9 cellular contexts compared by ENCODE assay signal in genomic region chr4:145909773-145910172, GRCh38. TPM values are rescaled to one million over a fixed set of nuclear protein-coding genes. Genes with fewer than 3 reads are reported as not detected.
A peak's percentile ranks its signal among the peaks of the same experiment; 100 is the strongest.
DNase-seq lines count a peak whose midpoint lies in the region; ATAC-seq and TF ChIP-seq lines count a peak whose summit lies in the region.
"Had no signal": no experiment of that assay in that cellular context is flagged by ENCODE, and none has a peak within 500 bp of the region (broad histone marks: within the 10 kb centered on the region; RNA-seq: fewer than 3 reads in every experiment).

No MANE protein-coding gene starts in this region.

- H3K36me3 ChIP-seq in BLaER1 treated with 17β-estradiol and CSF1 and Interleukin-3, amounts not matched to agents 10 nM and 100 nM: peaks cover 0 to 22% (median 10%) of the 10 kb centered on the region in 11 experiments; a peak in 10 of 22 replicates

- H3K4me3 ChIP-seq in BLaER1 treated with 17β-estradiol and CSF1 and Interleukin-3, amounts not matched to agents 10 nM and 100 nM: no peak overlapping the region
- H3K4me3 ChIP-seq in LNCaP clone FGC (ENCODE audit: low read depth, low read length): no peak overlapping the region

- no peak for ATAC-seq in stimulated activated naive CD8-positive, alpha-beta T cell treated with anti-CD3 and anti-CD28 coated beads, Interleukin-15, amount 100 ng/mL, for 72 hours
- no peak for ATAC-seq in HG02870 (IDR thresholded peaks at IDR 0.05; ENCODE audit: unreplicated experiment)

- no peaks in the 10 kb centered on the region; a peak in 1 of 22 replicates for H4K20me1 ChIP-seq in BLaER1 treated with 17β-estradiol and CSF1 and Interleukin-3, amounts not matched to agents 10 nM and 100 nM

- H3K9me3 Mint-ChIP-seq in glutamatergic neuron (ENCODE audit: unreplicated experiment) (peaks cover 3% of the 10 kb centered on the region), nephron (no peaks in the 10 kb centered on the region)
- H3K9me3 Mint-ChIP-seq in stimulated activated naive CD8-positive, alpha-beta T cell treated with anti-CD3 and anti-CD28 coated beads, Interleukin-15, amount 100 ng/mL, for 72 hours: no peaks in the 10 kb centered on the region

- H3K4me1 Mint-ChIP-seq in glutamatergic neuron (ENCODE audit: low read depth, unreplicated experiment) (peaks cover 31% of the 10 kb centered on the region), nephron (peaks cover 57% of the 10 kb centered on the region)
- peaks cover 55% of the 10 kb centered on the region for H3K4me1 Mint-ChIP-seq in stimulated activated naive CD8-positive, alpha-beta T cell treated with anti-CD3 and anti-CD28 coated beads, Interleukin-15, amount 100 ng/mL, for 72 hours

- DNase-seq in LNCaP clone FGC (ENCODE audit: low read depth) (peak; percentile 4), glutamatergic neuron (no peak), SW 1271 (lab: John Stamatoyannopoulos, UW) (no peak), NCI-H510A (lab: John Stamatoyannopoulos, UW) (no peak)
- DNase-seq in stimulated activated naive CD8-positive, alpha-beta T cell treated with anti-CD3 and anti-CD28 coated beads, Interleukin-15, amount 100 ng/mL, for 72 hours: no peak
- DNase-seq: NK-92 treated with Interleukin-12 subunit alpha and Interleukin-12 subunit beta, amount 100 ng/mL, for 24 hours had no signal

- H3K27ac Mint-ChIP-seq in glutamatergic neuron (ENCODE audit: unreplicated experiment): peak overlapping the region; percentile 93
- H3K27ac Mint-ChIP-seq in nephron: peak overlapping the region; percentile 7 to 95 (median 87)
- H3K27ac Mint-ChIP-seq in stimulated activated naive CD8-positive, alpha-beta T cell treated with anti-CD3 and anti-CD28 coated beads, Interleukin-15, amount 100 ng/mL, for 72 hours: no peak overlapping the region

- H3K9me3 ChIP-seq in BLaER1 treated with 17β-estradiol and CSF1 and Interleukin-3, amounts not matched to agents 10 nM and 100 nM (replicated peaks in 1 of 11): peaks cover 0 to 24% (median 5%) of the 10 kb centered on the region in 11 experiments; a peak in 7 of 22 replicates

- peak overlapping the region in 8 of 11 experiments; percentile 2 to 54 (median 38); a peak in 11 of 22 replicates for H3K4me2 ChIP-seq in BLaER1 treated with 17β-estradiol and CSF1 and Interleukin-3, amounts not matched to agents 10 nM and 100 nM

- peak overlapping the region in 2 of 11 experiments; percentile 19 to 46; a peak in 2 of 22 replicates for H3K9ac ChIP-seq in BLaER1 treated with 17β-estradiol and CSF1 and Interleukin-3, amounts not matched to agents 10 nM and 100 nM

- peak overlapping the region; percentile 9 for H3K4me3 Mint-ChIP-seq in glutamatergic neuron (ENCODE audit: unreplicated experiment)
- peak overlapping the region; percentile 12 to 42 (median 21) for H3K4me3 Mint-ChIP-seq in nephron
- H3K4me3 Mint-ChIP-seq in stimulated activated naive CD8-positive, alpha-beta T cell treated with anti-CD3 and anti-CD28 coated beads, Interleukin-15, amount 100 ng/mL, for 72 hours: no peak overlapping the region

- H3K27me3 ChIP-seq in BLaER1 treated with 17β-estradiol and CSF1 and Interleukin-3, amounts not matched to agents 10 nM and 100 nM: no peaks in the 10 kb centered on the region

- no peak for TF ChIP-seq CTCF in LNCaP clone FGC (IDR thresholded peaks at IDR 0.05; ENCODE audit: control insufficient read depth, extremely low read depth, insufficient read depth)
- TF ChIP-seq CTCF in glutamatergic neuron (IDR thresholded peaks at IDR 0.05; ENCODE audit: partially characterized antibody, unreplicated experiment): no peak
- TF ChIP-seq CTCF in nephron (IDR thresholded peaks at IDR 0.05; ENCODE audit: unreplicated experiment in 3 of 3): no peak

- H3K36me3 Mint-ChIP-seq in glutamatergic neuron (ENCODE audit: unreplicated experiment): no peaks in the 10 kb centered on the region
- H3K36me3 Mint-ChIP-seq in nephron (ENCODE audit: low read depth): peaks cover 20% of the 10 kb centered on the region

- H3K27me3 Mint-ChIP-seq in glutamatergic neuron (ENCODE audit: unreplicated experiment) (peaks cover 14% of the 10 kb centered on the region), nephron (ENCODE audit: low read depth) (no peaks in the 10 kb centered on the region)
- H3K27me3 Mint-ChIP-seq in stimulated activated naive CD8-positive, alpha-beta T cell treated with anti-CD3 and anti-CD28 coated beads, Interleukin-15, amount 100 ng/mL, for 72 hours: no peaks in the 10 kb centered on the region

- H3K27ac ChIP-seq in BLaER1 treated with 17β-estradiol and CSF1 and Interleukin-3, amounts not matched to agents 10 nM and 100 nM: peak overlapping the region in 7 of 11 experiments; percentile 18 to 68 (median 57); a peak in 9 of 22 replicates

- H3K4me1 ChIP-seq in BLaER1 treated with 17β-estradiol and CSF1 and Interleukin-3, amounts not matched to agents 10 nM and 100 nM: peaks cover 9 to 38% (median 25%) of the 10 kb centered on the region in 10 experiments

RNA-seq across cellular contexts. Expression of gene ZNF827, which starts 28.9 kb away (rescaled TPM):
- total RNA-seq in glutamatergic neuron (ENCODE audit: unreplicated experiment): 227 TPM

Comparison
In these comparisons a context has a peak if more than half of its experiments do, and no peak if none do; other contexts are left out.
1. H3K27ac Mint-ChIP-seq: peak in glutamatergic neuron (single experiment) and nephron (3 of 3); none in stimulated activated naive CD8-positive, alpha-beta T cell treated with anti-CD3 and anti-CD28 coated beads, Interleukin-15, amount 100 ng/mL, for 72 hours (0 of 2).
2. H3K4me3 Mint-ChIP-seq: peak in glutamatergic neuron (single experiment) and nephron (3 of 3); none in stimulated activated naive CD8-positive, alpha-beta T cell treated with anti-CD3 and anti-CD28 coated beads, Interleukin-15, amount 100 ng/mL, for 72 hours (0 of 2).